ENCODE assay signal across 16 cellular contexts in genomic region chr1:165879946-165880345, GRCh38.
"Had no signal": no experiment of that assay in that cellular context is flagged by ENCODE, and none has a peak within 500 bp of the region (broad histone marks: within the 10 kb centered on the region; RNA-seq: fewer than 3 reads in every experiment).

No MANE protein-coding gene starts in this region.

- H3K27ac ChIP-seq: foreskin keratinocyte, lower lobe of right lung, spleen had no signal

- H3K4me3 Mint-ChIP-seq: activated CD8-positive, alpha-beta memory T cell treated with anti-CD3 and anti-CD28 coated beads, Interleukin-2, amount 10 ng/mL, durations not matched to agents 7 days and 5 days; activated naive CD4-positive, alpha-beta T cell treated with anti-CD3 and anti-CD28 coated beads for 36 hours; activated naive CD8-positive, alpha-beta T cell treated with anti-CD3 and anti-CD28 coated beads, Interleukin-2, amount 50 U/mL, for 24 hours had no signal

- ATAC-seq: activated CD8-positive, alpha-beta memory T cell treated with anti-CD3 and anti-CD28 coated beads, Interleukin-2, amount 10 ng/mL, durations not matched to agents 7 days and 5 days; activated naive CD8-positive, alpha-beta T cell treated with anti-CD3 and anti-CD28 coated beads, Interleukin-2, amount 50 U/mL, for 24 hours; foreskin keratinocyte; lower lobe of right lung; naive thymus-derived CD8-positive, alpha-beta T cell; right cardiac atrium had no signal

- H3K4me3 ChIP-seq: lower lobe of right lung, spleen, tibial artery had no signal

- H3K27ac Mint-ChIP-seq: activated CD8-positive, alpha-beta memory T cell treated with anti-CD3 and anti-CD28 coated beads, Interleukin-2, amount 10 ng/mL, durations not matched to agents 7 days and 5 days; activated naive CD4-positive, alpha-beta T cell treated with anti-CD3 and anti-CD28 coated beads for 36 hours; activated naive CD8-positive, alpha-beta T cell treated with anti-CD3 and anti-CD28 coated beads, Interleukin-2, amount 50 U/mL, for 24 hours; activated T-helper 2 cell treated with anti-CD3 and anti-CD28 coated beads, Interferon-gamma antibody, Interleukin-2, Interleukin-4, amounts not matched to agents 10 μg/mL and 5 μg/mL and 100 μg/mL, durations not matched to agents 14 hours and 24 hours and 36 hours; progenitor cell of endocrine pancreas had no signal

- H3K36me3 ChIP-seq: lower lobe of right lung, spleen, tibial artery had no signal

- H3K27me3 ChIP-seq: foreskin keratinocyte, spleen, tibial artery had no signal

- H3K9me3 ChIP-seq: lower lobe of right lung, tibial artery had no signal

- H3K9me3 Mint-ChIP-seq: activated naive CD4-positive, alpha-beta T cell treated with anti-CD3 and anti-CD28 coated beads for 36 hours; activated naive CD8-positive, alpha-beta T cell treated with anti-CD3 and anti-CD28 coated beads, Interleukin-2, amount 50 U/mL, for 24 hours had no signal

- DNase-seq: activated CD4-positive, alpha-beta T cell treated with anti-CD3 and anti-CD28 coated beads, Interleukin-2, amount 50 U/mL, for 48 hours; activated CD8-positive, alpha-beta memory T cell treated with anti-CD3 and anti-CD28 coated beads, Interleukin-2, amount 10 ng/mL, durations not matched to agents 7 days and 5 days; activated naive CD4-positive, alpha-beta T cell treated with anti-CD3 and anti-CD28 coated beads for 36 hours; activated naive CD8-positive, alpha-beta T cell treated with anti-CD3 and anti-CD28 coated beads, Interleukin-2, amount 50 U/mL, for 24 hours; activated T-cell treated with anti-CD3 and anti-CD28 coated beads, Interleukin-2, amount 50 U/mL, for 1 hour; aorta; foreskin keratinocyte; lower lobe of right lung; midbrain; naive thymus-derived CD8-positive, alpha-beta T cell; right cardiac atrium; SIG-M5; spleen; tibial artery had no signal

- H3K27me3 Mint-ChIP-seq: activated CD8-positive, alpha-beta memory T cell treated with anti-CD3 and anti-CD28 coated beads, Interleukin-2, amount 10 ng/mL, durations not matched to agents 7 days and 5 days; activated naive CD8-positive, alpha-beta T cell treated with anti-CD3 and anti-CD28 coated beads, Interleukin-2, amount 50 U/mL, for 24 hours; progenitor cell of endocrine pancreas had no signal
